Comparison of ENCODE assay signal across 8 cellular contexts in genomic region chr17:75088465-75088895, GRCh38. TPM values are rescaled to one million over a fixed set of nuclear protein-coding genes. Genes with fewer than 3 reads are reported as not detected.
DNase-seq lines count a peak whose midpoint lies in the region; ATAC-seq and TF ChIP-seq lines count a peak whose summit lies in the region.

No MANE protein-coding gene starts in this region.

- WGBS in heart left ventricle, 4 donors = 73 to 87% (median 81%) methylated on average over 6 to 9 of the region's 9 CpGs
- 76 to 88% (median 81%) methylated on average over 8 to 9 of the region's 9 CpGs for WGBS in psoas muscle, 3 donors

- peak overlapping the region; percentile 75 for H3K4me3 Mint-ChIP-seq in activated CD8-positive, alpha-beta T cell treated with anti-CD3 and anti-CD28 coated beads, Interleukin-2, amount 10 ng/mL, durations not matched to agents 7 days and 5 days

- DNase-seq in activated CD8-positive, alpha-beta T cell treated with anti-CD3 and anti-CD28 coated beads, Interleukin-2, amount 10 ng/mL, durations not matched to agents 7 days and 5 days = no peak
- DNase-seq in heart left ventricle = peak in 1 of 5 donors; percentile 41
- peak in 1 of 2 donors; percentile 62 for DNase-seq in psoas muscle
- no peak for DNase-seq in hepatic stellate cell (ENCODE audit: low spot score)
- no peak for DNase-seq in NCI-H187 treated with DMSO at 0.1 percent for 48 hours (lab: John Stamatoyannopoulos, UW)

- no peaks in the 10 kb centered on the region for H3K36me3 Mint-ChIP-seq in activated CD8-positive, alpha-beta T cell treated with anti-CD3 and anti-CD28 coated beads, Interleukin-2, amount 10 ng/mL, durations not matched to agents 7 days and 5 days (ENCODE audit: low read depth)

- peak; percentile 17 for ATAC-seq in GM18511 (IDR thresholded peaks at IDR 0.05; ENCODE audit: unreplicated experiment)
- ATAC-seq in activated CD8-positive, alpha-beta T cell treated with anti-CD3 and anti-CD28 coated beads, Interleukin-2, amount 10 ng/mL, durations not matched to agents 7 days and 5 days = peak; percentile 14
- peak in 3 of 4 donors; percentile 11 to 23 (median 12) for ATAC-seq in heart left ventricle
- ATAC-seq in psoas muscle = peak in 3 of 4 donors; percentile 31 to 46 (median 41)
- ATAC-seq in HG03378 (IDR thresholded peaks at IDR 0.05; ENCODE audit: unreplicated experiment) = no peak
- no peak for ATAC-seq in HG03521 (IDR thresholded peaks at IDR 0.05; ENCODE audit: unreplicated experiment)

- no peak for TF ChIP-seq POLR2A in heart left ventricle (IDR thresholded peaks at IDR 0.05)

- no peaks in the 10 kb centered on the region for H3K9me3 Mint-ChIP-seq in activated CD8-positive, alpha-beta T cell treated with anti-CD3 and anti-CD28 coated beads, Interleukin-2, amount 10 ng/mL, durations not matched to agents 7 days and 5 days (ENCODE audit: insufficient read depth)

- H3K27me3 ChIP-seq in heart left ventricle = no peaks in the 10 kb centered on the region
- H3K27me3 ChIP-seq in psoas muscle (ENCODE audit: insufficient read depth in 3 of 3, low read length in 2 of 3) = no peaks in the 10 kb centered on the region

- H3K4me1 ChIP-seq in heart left ventricle = peaks cover 0 to 56% (median 36%) of the 10 kb centered on the region in 12 donors
- H3K4me1 ChIP-seq in psoas muscle = peaks cover 20% of the 10 kb centered on the region

- H3K36me3 ChIP-seq in heart left ventricle (no peaks in the 10 kb centered on the region), psoas muscle (ENCODE audit: insufficient read depth in 1 of 2, low read depth in 1 of 2) (no peaks in the 10 kb centered on the region)

- H3K27ac ChIP-seq in heart left ventricle = peak overlapping the region; percentile 64 to 97 (median 90)
- H3K27ac ChIP-seq in psoas muscle = peak overlapping the region; percentile 86

- no peaks in the 10 kb centered on the region for H3K27me3 Mint-ChIP-seq in activated CD8-positive, alpha-beta T cell treated with anti-CD3 and anti-CD28 coated beads, Interleukin-2, amount 10 ng/mL, durations not matched to agents 7 days and 5 days (ENCODE audit: low read depth)

- POLR2A ChIA-PET in activated CD8-positive, alpha-beta T cell treated with anti-CD3 and anti-CD28 coated beads, Interleukin-2, amount 10 ng/mL, durations not matched to agents 7 days and 5 days (lab: Charles Lee) = interaction anchor here (0.9 to 2.5 kb wide), 6 partner anchors 19 to 76 kb away, joined by 3 to 9 read pairs (median 4); partner anchors contain the start of genes ARMC7, JPT1 and MRPL58

- H3K27ac Mint-ChIP-seq in activated CD8-positive, alpha-beta T cell treated with anti-CD3 and anti-CD28 coated beads, Interleukin-2, amount 10 ng/mL, durations not matched to agents 7 days and 5 days = peak overlapping the region; percentile 58

- H3K4me3 ChIP-seq in heart left ventricle (peak overlapping the region; percentile 46 to 85 (median 64)), psoas muscle (peak overlapping the region; percentile 86)

- CTCF ChIA-PET in activated CD8-positive, alpha-beta T cell treated with anti-CD3 and anti-CD28 coated beads, Interleukin-2, amount 10 ng/mL, durations not matched to agents 7 days and 5 days (lab: Charles Lee) = interaction anchor here (0.8 to 1.6 kb wide), 6 partner anchors 17 to 128 kb away, joined by 3 to 9 read pairs (median 4); no protein-coding TSS in a partner anchor

- TF ChIP-seq CTCF in heart left ventricle (IDR thresholded peaks at IDR 0.05) = peak in 1 of 12 donors; percentile 13
- no peak for TF ChIP-seq CTCF in psoas muscle (IDR thresholded peaks at IDR 0.05)

- H3K4me1 Mint-ChIP-seq in activated CD8-positive, alpha-beta T cell treated with anti-CD3 and anti-CD28 coated beads, Interleukin-2, amount 10 ng/mL, durations not matched to agents 7 days and 5 days (ENCODE audit: low read depth) = peaks cover 40% of the 10 kb centered on the region

- no peaks in the 10 kb centered on the region for H3K9me3 ChIP-seq in heart left ventricle
- H3K9me3 ChIP-seq in psoas muscle = no peaks in the 10 kb centered on the region

- intact Hi-C loops in heart left ventricle (cut with DNase I) (no loop called here), psoas muscle (cut with DNase I) (no loop called here)

RNA-seq across cellular contexts. Expression of gene SLC16A5, which starts 0.7 kb away (rescaled TPM):
- 1 to 10 TPM; 4.6 to 5.4 TPM for total RNA-seq in activated CD8-positive, alpha-beta T cell treated with anti-CD3 and anti-CD28 coated beads, Interleukin-2, amount 10 ng/mL, durations not matched to agents 7 days and 5 days
- 10 to 100 TPM in 6 of 9 donors, 1 to 10 TPM in 3; 4.8 to 23.3 (median 11.1) TPM for total RNA-seq in heart left ventricle
- 1 to 10 TPM; 4.3 to 7.8 TPM for polyA plus RNA-seq in heart left ventricle
- 10 to 100 TPM in 1 of 4 donors, 1 to 10 TPM in 3; 5.6 to 10.7 (median 8.1) TPM for total RNA-seq in psoas muscle
- 1 to 10 TPM; 1.2 to 4.5 (median 3.8) TPM for polyA plus RNA-seq in psoas muscle

RNA-seq across cellular contexts. Expression of gene ARMC7, which starts 21.3 kb away (rescaled TPM):
- total RNA-seq in activated CD8-positive, alpha-beta T cell treated with anti-CD3 and anti-CD28 coated beads, Interleukin-2, amount 10 ng/mL, durations not matched to agents 7 days and 5 days = 10 to 100 TPM; 16.1 to 17.0 TPM
- total RNA-seq in heart left ventricle (1 to 10 TPM; 3.9 to 7.9 (median 5.2) TPM), psoas muscle (1 to 10 TPM; 2.7 to 7.0 (median 3.6) TPM)
- polyA plus RNA-seq in heart left ventricle (1 to 10 TPM; 4.9 to 7.1 TPM), psoas muscle (1 to 10 TPM; 3.3 to 6.4 (median 4.9) TPM)

RNA-seq across cellular contexts. Expression of gene KCTD2, which starts 41.5 kb away (rescaled TPM):
- 10 to 100 TPM; 15.6 to 19.4 TPM for total RNA-seq in activated CD8-positive, alpha-beta T cell treated with anti-CD3 and anti-CD28 coated beads, Interleukin-2, amount 10 ng/mL, durations not matched to agents 7 days and 5 days
- total RNA-seq in heart left ventricle (10 to 100 TPM; 19.8 to 37.7 (median 31.5) TPM), psoas muscle (10 to 100 TPM; 29.2 to 38.7 (median 35.2) TPM)
- polyA plus RNA-seq in heart left ventricle (10 to 100 TPM; 15.7 to 38.7 TPM), psoas muscle (10 to 100 TPM; 26.9 to 71.2 (median 29.7) TPM)

RNA-seq across cellular contexts. Expression of gene ATP5PD, which starts 41.7 kb away (rescaled TPM):
- 100 to 1,000 TPM; 232 to 238 TPM for total RNA-seq in activated CD8-positive, alpha-beta T cell treated with anti-CD3 and anti-CD28 coated beads, Interleukin-2, amount 10 ng/mL, durations not matched to agents 7 days and 5 days
- total RNA-seq in heart left ventricle = 1,000 to 10,000 TPM in 1 of 9 donors, 100 to 1,000 TPM in 8; 597 to 1,208 (median 875) TPM
- polyA plus RNA-seq in heart left ventricle = 1,000 to 10,000 TPM in 1 of 2 donors, 100 to 1,000 TPM in 1; 725 to 2,623 TPM
- total RNA-seq in psoas muscle = 100 to 1,000 TPM; 409 to 577 (median 500) TPM
- polyA plus RNA-seq in psoas muscle = 100 to 1,000 TPM; 619 to 931 (median 653) TPM

RNA-seq across cellular contexts. Expression of gene NT5C, which starts 43.1 kb away (rescaled TPM):
- 10 to 100 TPM; 68.5 to 68.8 TPM for total RNA-seq in activated CD8-positive, alpha-beta T cell treated with anti-CD3 and anti-CD28 coated beads, Interleukin-2, amount 10 ng/mL, durations not matched to agents 7 days and 5 days
- 10 to 100 TPM; 15.9 to 56.0 (median 22.8) TPM for total RNA-seq in heart left ventricle
- polyA plus RNA-seq in heart left ventricle = 10 to 100 TPM; 29.0 to 45.7 TPM
- total RNA-seq in psoas muscle = 10 to 100 TPM; 16.4 to 44.2 (median 29.4) TPM
- 10 to 100 TPM; 19.7 to 84.0 (median 56.3) TPM for polyA plus RNA-seq in psoas muscle

Comparison
In these comparisons a context has a peak if more than half of its experiments do, and no peak if none do; other contexts are left out.
1. ATAC-seq: peak in GM18511 (single experiment), activated CD8-positive, alpha-beta T cell treated with anti-CD3 and anti-CD28 coated beads, Interleukin-2, amount 10 ng/mL, durations not matched to agents 7 days and 5 days (single experiment), heart left ventricle (3 of 4) and psoas muscle (3 of 4); none in HG03378 (single experiment) and HG03521 (single experiment).